In genomic region chr1:171611306-171611705, GRCh38 we compare ENCODE assay signal across 17 cellular contexts.
DNase-seq lines count a peak whose midpoint lies in the region; ATAC-seq and TF ChIP-seq lines count a peak whose summit lies in the region.
"Had no signal": no experiment of that assay in that cellular context is flagged by ENCODE, and none has a peak within 500 bp of the region (broad histone marks: within the 10 kb centered on the region; RNA-seq: fewer than 3 reads in every experiment).

No MANE protein-coding gene starts in this region.

- 0 out of 2 replicates have a peak, but pooled peaks cover 6% of the 10 kb centered on the region for H3K9me3 ChIP-seq in OCI-LY3 (ENCODE audit: insufficient read depth, low read length)
- H3K9me3 ChIP-seq in neutrophil: no peaks in the 10 kb centered on the region
- H3K9me3 ChIP-seq: BLaER1, Peyer's patch had no signal

- no peak overlapping the region for H3K4me3 ChIP-seq in OCI-LY3 (ENCODE audit: low read length)
- H3K4me3 ChIP-seq in neutrophil (ENCODE audit: low read depth in 1 of 2, low read length in 1 of 2): no peak overlapping the region
- H3K4me3 ChIP-seq: BLaER1, GM12878, Peyer's patch had no signal

- POLR2A ChIA-PET in GM10248 (lab: Yijun Ruan, JAX): no interaction called here

- CTCF ChIA-PET in GM10248 (lab: Yijun Ruan, JAX): interaction anchor here (1.0 kb wide), 1 partner anchor 11 kb away, joined by 3 read pairs; the partner anchor contains the start of gene MYOCOS

- H4K20me1 ChIP-seq in OCI-LY3 (ENCODE audit: insufficient read depth, low read length): no peaks in the 10 kb centered on the region
- H4K20me1 ChIP-seq: BLaER1 had no signal

- H3K79me2 ChIP-seq in OCI-LY3 (ENCODE audit: low read length): 0 out of 2 replicates have a peak, but pooled peaks cover 3% of the 10 kb centered on the region

- H3K4me1 ChIP-seq in OCI-LY3 (ENCODE audit: low read length) (peaks cover 97% of the 10 kb centered on the region), neutrophil (ENCODE audit: control insufficient read depth in 1 of 2, insufficient read depth in 1 of 2, low read depth in 1 of 2, low read length in 1 of 2) (peaks cover 21 to 22% of the 10 kb centered on the region in 2 experiments)
- H3K4me1 ChIP-seq: BLaER1, Peyer's patch had no signal

- H3K4me2 ChIP-seq in OCI-LY3 (ENCODE audit: low read length): peak overlapping the region; percentile 33
- H3K4me2 ChIP-seq: BLaER1 had no signal

- H2AFZ ChIP-seq in OCI-LY3 (ENCODE audit: low read depth, low read length): no peak overlapping the region

- DNase-seq in EH (ENCODE audit: low read depth) (peak; percentile 19), fibroblast of gingiva (ENCODE audit: low read depth) (peak; percentile 24), AG08396 (ENCODE audit: low spot score) (no peak), NCI-H2171 (lab: John Stamatoyannopoulos, UW) (no peak), GM10248 (ENCODE audit: extremely low spot score) (no peak)
- DNase-seq: EL, KBM-7, NCI-H1048, NCI-H146, NCI-H345, Peyer's patch, SHP77 treated with DMSO at 0.1 percent for 48 hours had no signal

- H3K27ac ChIP-seq in OCI-LY3 (ENCODE audit: low read length): peak overlapping the region; percentile 91
- peak overlapping the region; percentile 65 for H3K27ac ChIP-seq in neutrophil
- H3K27ac ChIP-seq: BLaER1, Peyer's patch had no signal

- no peak for ATAC-seq in GM18870 (IDR thresholded peaks at IDR 0.05; ENCODE audit: unreplicated experiment)

- H3K36me3 ChIP-seq in OCI-LY3 (replicated peaks; ENCODE audit: low read depth, low read length) (peaks cover 27% of the 10 kb centered on the region), neutrophil (no peaks in the 10 kb centered on the region)
- H3K36me3 ChIP-seq: BLaER1, Peyer's patch had no signal

- H3K27me3 ChIP-seq in OCI-LY3 (ENCODE audit: low read depth, low read length) (no peaks in the 10 kb centered on the region), neutrophil (no peaks in the 10 kb centered on the region)
- H3K27me3 ChIP-seq: BLaER1, Peyer's patch had no signal

- peak overlapping the region; percentile 45; the same call in 1 of the 2 replicates for H3K9ac ChIP-seq in OCI-LY3 (ENCODE audit: low read length)
- H3K9ac ChIP-seq: BLaER1 had no signal

- TF ChIP-seq CTCF in OCI-LY3 (IDR thresholded peaks at IDR 0.05; ENCODE audit: low read depth, low read length) (no peak), neutrophil (IDR thresholded peaks at IDR 0.05) (no peak), GM10248 (IDR thresholded peaks at IDR 0.05; ENCODE audit: control extremely low read depth, extremely low read depth, low read depth, missing control alignments) (no peak)

Comparison
In these comparisons a context has a peak if more than half of its experiments do, and no peak if none do; other contexts are left out.
1. DNase-seq: peak in EH (single experiment) and fibroblast of gingiva (single experiment); none in AG08396 (single experiment), NCI-H2171 (single experiment) and GM10248 (single experiment).